In genomic region chr20:21632654-21633053, GRCh38 we compare ENCODE assay signal across 29 cellular contexts.
"Had no signal": no experiment of that assay in that cellular context is flagged by ENCODE, and none has a peak within 500 bp of the region (broad histone marks: within the 10 kb centered on the region; RNA-seq: fewer than 3 reads in every experiment).

No MANE protein-coding gene starts in this region.

- H3K4me1 ChIP-seq: ascending aorta had no signal

- H3K4me3 Mint-ChIP-seq: activated CD4-positive, alpha-beta T cell treated with anti-CD3 and anti-CD28 coated beads, Interleukin-2, amount 10 ng/mL, durations not matched to agents 24 days and 14 days; activated CD8-positive, alpha-beta T cell treated with anti-CD3 and anti-CD28 coated beads for 36 hours; activated naive CD4-positive, alpha-beta T cell treated with anti-CD3 and anti-CD28 coated beads, Interleukin-2, amount 50 U/mL, for 24 hours; activated naive CD8-positive, alpha-beta T cell treated with anti-CD3 and anti-CD28 coated beads, Interleukin-2, amount 10 ng/mL, durations not matched to agents 7 days and 5 days; activated T-cell treated with anti-CD3 and anti-CD28 coated beads, Interleukin-2, amount 50 U/mL, for 72 hours; central memory CD8-positive, alpha-beta T cell had no signal

- ATAC-seq: activated CD8-positive, alpha-beta T cell treated with anti-CD3 and anti-CD28 coated beads for 36 hours; activated T-cell treated with anti-CD3 and anti-CD28 coated beads, Interleukin-2, amount 50 U/mL, for 72 hours had no signal

- H3K36me3 ChIP-seq: ascending aorta, cardiac muscle cell had no signal

- DNase-seq: activated CD4-positive, alpha-beta T cell treated with anti-CD3 and anti-CD28 coated beads, Interleukin-2, amount 10 ng/mL, durations not matched to agents 24 days and 14 days; activated CD4-positive, alpha-beta T cell treated with anti-CD3 and anti-CD28 coated beads, Interleukin-2, amount 50 U/mL, for 4 hours; activated CD8-positive, alpha-beta T cell treated with anti-CD3 and anti-CD28 coated beads for 36 hours; activated gamma-delta T cell; activated naive CD4-positive, alpha-beta T cell treated with Interleukin-2 at 50 U/mL for 16 hours; activated naive CD8-positive, alpha-beta T cell treated with anti-CD3 and anti-CD28 coated beads, Interleukin-2, amount 10 ng/mL, durations not matched to agents 7 days and 5 days; activated T-cell treated with anti-CD3 and anti-CD28 coated beads, Interleukin-2, amount 50 U/mL, for 1 hour; activated T-cell treated with anti-CD3 and anti-CD28 coated beads, Interleukin-2, amount 50 U/mL, for 72 hours; amygdala; Kasumi-1; KBM-7; MM.1S; NCI-H1105; NCI-H1436; NCI-H1694; NCI-H1930; NCI-H2081 treated with DMSO at 0.1 percent for 48 hours; NCI-H510A; NCI-H526; NCI-H748 treated with DMSO at 0.1 percent for 48 hours; NK-92 treated with Interleukin-12 subunit alpha and Interleukin-12 subunit beta, amount 100 ng/mL, for 24 hours; PC-9; Right ventricle myocardium superior; T1000 had no signal

- H3K27ac ChIP-seq: ascending aorta, cardiac muscle cell, PC-9 had no signal

- H3K4me1 Mint-ChIP-seq: activated CD4-positive, alpha-beta T cell treated with anti-CD3 and anti-CD28 coated beads, Interleukin-2, amount 10 ng/mL, durations not matched to agents 24 days and 14 days; activated naive CD4-positive, alpha-beta T cell treated with anti-CD3 and anti-CD28 coated beads, Interleukin-2, amount 50 U/mL, for 24 hours; activated naive CD8-positive, alpha-beta T cell treated with anti-CD3 and anti-CD28 coated beads, Interleukin-2, amount 10 ng/mL, durations not matched to agents 7 days and 5 days; central memory CD8-positive, alpha-beta T cell had no signal

- H2AFZ ChIP-seq: PC-9 had no signal

- H3K4me2 ChIP-seq: PC-9 had no signal

- H3K27me3 Mint-ChIP-seq: activated CD4-positive, alpha-beta T cell treated with anti-CD3 and anti-CD28 coated beads, Interleukin-2, amount 10 ng/mL, durations not matched to agents 24 days and 14 days had no signal

- H3K9me3 ChIP-seq: ascending aorta had no signal

- H3K4me3 ChIP-seq: ascending aorta, cardiac muscle cell, PC-9 had no signal

- H3K27ac Mint-ChIP-seq: activated CD4-positive, alpha-beta T cell treated with anti-CD3 and anti-CD28 coated beads, Interleukin-2, amount 10 ng/mL, durations not matched to agents 24 days and 14 days; activated CD8-positive, alpha-beta T cell treated with anti-CD3 and anti-CD28 coated beads for 36 hours; activated naive CD4-positive, alpha-beta T cell treated with anti-CD3 and anti-CD28 coated beads, Interleukin-2, amount 50 U/mL, for 24 hours; activated naive CD8-positive, alpha-beta T cell treated with anti-CD3 and anti-CD28 coated beads, Interleukin-2, amount 10 ng/mL, durations not matched to agents 7 days and 5 days; activated T-cell treated with anti-CD3 and anti-CD28 coated beads, Interleukin-2, amount 50 U/mL, for 72 hours; activated T-helper 2 cell treated with anti-CD3 and anti-CD28 coated beads, Interferon-gamma antibody, Interleukin-2, Interleukin-4, amounts not matched to agents 10 μg/mL and 5 μg/mL and 100 μg/mL, durations not matched to agents 14 hours and 24 hours and 36 hours had no signal

- H3K9me3 Mint-ChIP-seq: activated CD4-positive, alpha-beta T cell treated with anti-CD3 and anti-CD28 coated beads, Interleukin-2, amount 10 ng/mL, durations not matched to agents 24 days and 14 days; activated CD8-positive, alpha-beta T cell treated with anti-CD3 and anti-CD28 coated beads for 36 hours; activated naive CD4-positive, alpha-beta T cell treated with anti-CD3 and anti-CD28 coated beads, Interleukin-2, amount 50 U/mL, for 24 hours; activated T-cell treated with anti-CD3 and anti-CD28 coated beads, Interleukin-2, amount 50 U/mL, for 72 hours; activated T-helper 2 cell treated with anti-CD3 and anti-CD28 coated beads, Interferon-gamma antibody, Interleukin-2, Interleukin-4, amounts not matched to agents 10 μg/mL and 5 μg/mL and 100 μg/mL, durations not matched to agents 14 hours and 24 hours and 36 hours; central memory CD8-positive, alpha-beta T cell had no signal

- H3K27me3 ChIP-seq: ascending aorta had no signal

- H3K36me3 Mint-ChIP-seq: activated naive CD4-positive, alpha-beta T cell treated with anti-CD3 and anti-CD28 coated beads, Interleukin-2, amount 50 U/mL, for 24 hours; activated naive CD8-positive, alpha-beta T cell treated with anti-CD3 and anti-CD28 coated beads, Interleukin-2, amount 10 ng/mL, durations not matched to agents 7 days and 5 days had no signal
